1 cellular context compared by ENCODE assay signal in genomic region chr5:140557136-140557805, GRCh38.
A peak's percentile ranks its signal among the peaks of the same experiment; 100 is the strongest.
TF ChIP-seq lines count a peak whose summit lies in the region.

TSS of gene SRA1 (minus strand) at chr5:140557473. CDS start at chr5:140557452, 21 bp downstream.

TF ChIP-seq in HepG2, 621 proteins besides CTCF, POLR2A, EP300 and RAD21 (continued from another document and continues in another):
- TF ChIP-seq, protein P1, sequence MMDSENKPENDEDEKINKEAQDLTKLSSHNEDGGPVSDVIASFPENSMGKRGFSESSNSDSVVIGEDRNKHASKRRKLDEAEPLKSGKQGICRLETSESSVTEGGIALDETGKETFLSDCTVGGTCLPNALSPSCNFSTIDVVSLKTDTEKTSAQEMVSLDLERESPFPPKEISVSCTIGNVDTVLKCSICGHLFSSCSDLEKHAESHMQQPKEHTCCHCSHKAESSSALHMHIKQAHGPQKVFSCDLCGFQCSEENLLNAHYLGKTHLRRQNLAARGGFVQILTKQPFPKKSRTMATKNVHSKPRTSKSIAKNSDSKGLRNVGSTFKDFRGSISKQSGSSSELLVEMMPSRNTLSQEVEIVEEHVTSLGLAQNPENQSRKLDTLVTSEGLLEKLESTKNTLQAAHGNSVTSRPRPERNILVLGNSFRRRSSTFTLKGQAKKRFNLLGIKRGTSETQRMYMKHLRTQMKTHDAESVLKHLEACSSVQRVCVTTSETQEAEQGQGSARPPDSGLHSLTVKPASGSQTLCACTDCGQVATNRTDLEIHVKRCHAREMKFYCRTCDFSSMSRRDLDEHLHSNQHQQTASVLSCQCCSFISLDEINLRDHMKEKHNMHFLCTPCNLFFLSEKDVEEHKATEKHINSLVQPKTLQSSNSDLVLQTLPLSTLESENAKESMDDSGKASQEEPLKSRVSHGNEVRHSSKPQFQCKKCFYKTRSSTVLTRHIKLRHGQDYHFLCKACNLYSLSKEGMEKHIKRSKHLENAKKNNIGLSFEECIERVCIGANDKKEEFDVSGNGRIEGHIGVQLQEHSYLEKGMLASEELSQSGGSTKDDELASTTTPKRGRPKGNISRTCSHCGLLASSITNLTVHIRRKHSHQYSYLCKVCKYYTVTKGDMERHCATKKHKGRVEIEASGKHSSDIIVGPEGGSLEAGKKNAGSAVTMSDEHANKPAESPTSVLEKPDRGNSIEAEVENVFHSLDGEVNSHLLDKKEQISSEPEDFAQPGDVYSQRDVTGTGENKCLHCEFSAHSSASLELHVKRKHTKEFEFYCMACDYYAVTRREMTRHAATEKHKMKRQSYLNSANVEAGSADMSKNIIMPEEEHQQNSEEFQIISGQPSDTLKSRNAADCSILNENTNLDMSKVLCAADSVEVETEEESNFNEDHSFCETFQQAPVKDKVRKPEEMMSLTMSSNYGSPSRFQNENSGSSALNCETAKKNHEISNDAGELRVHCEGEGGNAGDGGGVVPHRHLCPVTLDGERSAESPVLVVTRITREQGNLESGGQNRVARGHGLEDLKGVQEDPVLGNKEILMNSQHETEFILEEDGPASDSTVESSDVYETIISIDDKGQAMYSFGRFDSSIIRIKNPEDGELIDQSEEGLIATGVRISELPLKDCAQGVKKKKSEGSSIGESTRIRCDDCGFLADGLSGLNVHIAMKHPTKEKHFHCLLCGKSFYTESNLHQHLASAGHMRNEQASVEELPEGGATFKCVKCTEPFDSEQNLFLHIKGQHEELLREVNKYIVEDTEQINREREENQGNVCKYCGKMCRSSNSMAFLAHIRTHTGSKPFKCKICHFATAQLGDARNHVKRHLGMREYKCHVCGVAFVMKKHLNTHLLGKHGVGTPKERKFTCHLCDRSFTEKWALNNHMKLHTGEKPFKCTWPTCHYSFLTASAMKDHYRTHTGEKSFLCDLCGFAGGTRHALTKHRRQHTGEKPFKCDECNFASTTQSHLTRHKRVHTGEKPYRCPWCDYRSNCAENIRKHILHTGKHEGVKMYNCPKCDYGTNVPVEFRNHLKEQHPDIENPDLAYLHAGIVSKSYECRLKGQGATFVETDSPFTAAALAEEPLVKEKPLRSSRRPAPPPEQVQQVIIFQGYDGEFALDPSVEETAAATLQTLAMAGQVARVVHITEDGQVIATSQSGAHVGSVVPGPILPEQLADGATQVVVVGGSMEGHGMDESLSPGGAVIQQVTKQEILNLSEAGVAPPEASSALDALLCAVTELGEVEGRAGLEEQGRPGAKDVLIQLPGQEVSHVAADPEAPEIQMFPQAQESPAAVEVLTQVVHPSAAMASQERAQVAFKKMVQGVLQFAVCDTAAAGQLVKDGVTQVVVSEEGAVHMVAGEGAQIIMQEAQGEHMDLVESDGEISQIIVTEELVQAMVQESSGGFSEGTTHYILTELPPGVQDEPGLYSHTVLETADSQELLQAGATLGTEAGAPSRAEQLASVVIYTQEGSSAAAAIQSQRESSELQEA (CRISPR knock-in tag; IDR thresholded peaks at IDR 0.05; ENCODE audit: not compliant biosample characterization) = peak; percentile 94
- TF ChIP-seq TMF1 (CRISPR knock-in tag; IDR thresholded peaks at IDR 0.05; ENCODE audit: low read depth) (peak; percentile 66; the same call in 1 of the 2 replicates), MXD4 (CRISPR knock-in tag; IDR thresholded peaks at IDR 0.05) (peak; percentile 82; the same call in 1 of the 2 replicates), GFI1 (CRISPR knock-in tag; IDR thresholded peaks at IDR 0.05; ENCODE audit: borderline replicate concordance) (peak; percentile 47; the same call in 1 of the 2 replicates), KLF6 (CRISPR knock-in tag; IDR thresholded peaks at IDR 0.05) (peak; percentile 59; the same call in 1 of the 2 replicates), ZFP91 (CRISPR knock-in tag; IDR thresholded peaks at IDR 0.05; ENCODE audit: borderline replicate concordance) (peak; percentile 86), ZNF674 (CRISPR knock-in tag; IDR thresholded peaks at IDR 0.05; ENCODE audit: low read depth) (0 out of 2 replicates have a peak, but pooled peaks have one; percentile 62), ZNF362 (CRISPR knock-in tag; IDR thresholded peaks at IDR 0.05; ENCODE audit: borderline replicate concordance) (no peak), ZNF720 (CRISPR knock-in tag; IDR thresholded peaks at IDR 0.05) (no peak), ZSCAN20 (CRISPR knock-in tag; IDR thresholded peaks at IDR 0.05; ENCODE audit: borderline replicate concordance) (peak; percentile 44; the same call in 1 of the 2 replicates), GABPA (IDR thresholded peaks at IDR 0.05; ENCODE audit: low read depth, low read length) (peak; percentile 93), GABPA (CRISPR knock-in tag; IDR thresholded peaks at IDR 0.05; ENCODE audit: low read depth) (peak; percentile 98), DMAP1 (CRISPR knock-in tag; IDR thresholded peaks at IDR 0.05) (peak; percentile 92; the same call in 1 of the 2 replicates), ZNF615 (CRISPR knock-in tag; IDR thresholded peaks at IDR 0.05; ENCODE audit: borderline replicate concordance) (peak; percentile 33; the same call in 1 of the 2 replicates), SP5 (CRISPR knock-in tag; IDR thresholded peaks at IDR 0.05; ENCODE audit: borderline replicate concordance, low read depth) (no peak), RXRA (CRISPR knock-in tag; IDR thresholded peaks at IDR 0.05) (peak; percentile 58), REPIN1 (CRISPR knock-in tag; IDR thresholded peaks at IDR 0.05; ENCODE audit: borderline replicate concordance, low read depth) (peak; percentile 61), KLF15 (CRISPR knock-in tag; IDR thresholded peaks at IDR 0.05; ENCODE audit: borderline replicate concordance) (no peak; the same call in 1 of the 2 replicates), GMEB1 (CRISPR knock-in tag; IDR thresholded peaks at IDR 0.05; ENCODE audit: borderline replicate concordance) (peak; percentile 83), ZNF781 (CRISPR knock-in tag; IDR thresholded peaks at IDR 0.05; ENCODE audit: borderline replicate concordance, not compliant biosample characterization) (peak; percentile 75), KDM5A (IDR thresholded peaks at IDR 0.05; ENCODE audit: borderline replicate concordance, low read length) (peak; percentile 70), CREB1 (IDR thresholded peaks at IDR 0.05) (peak; percentile 88), CREB1 (CRISPR knock-in tag; IDR thresholded peaks at IDR 0.05) (peak; percentile 96), KLF11 (CRISPR knock-in tag; IDR thresholded peaks at IDR 0.05) (peak; percentile 11; the same call in 1 of the 2 replicates), ZFP90 (CRISPR knock-in tag; IDR thresholded peaks at IDR 0.05; ENCODE audit: borderline replicate concordance) (peak; percentile 65; the same call in 1 of the 2 replicates), FOSL2 (CRISPR knock-in tag; IDR thresholded peaks at IDR 0.05) (peak; percentile 67), TAF1 (CRISPR knock-in tag; IDR thresholded peaks at IDR 0.05) (peak; percentile 96), MTF1 (CRISPR knock-in tag; IDR thresholded peaks at IDR 0.05) (0 out of 2 replicates have a peak, but pooled peaks have one; percentile 26), NRL (CRISPR knock-in tag; IDR thresholded peaks at IDR 0.05; ENCODE audit: borderline replicate concordance) (peak; percentile 93), ZNF333 (CRISPR knock-in tag; IDR thresholded peaks at IDR 0.05; ENCODE audit: borderline replicate concordance) (0 out of 2 replicates have a peak, but pooled peaks have one; percentile 63), SRY (CRISPR knock-in tag; IDR thresholded peaks at IDR 0.05) (peak; percentile 75; the same call in 1 of the 2 replicates), KDM6A (CRISPR knock-in tag; IDR thresholded peaks at IDR 0.05; ENCODE audit: low read depth) (0 out of 2 replicates have a peak, but pooled peaks have one; percentile 41), ZNF496 (CRISPR knock-in tag; IDR thresholded peaks at IDR 0.05; ENCODE audit: insufficient replicate concordance) (no peak), ZNF616 (CRISPR knock-in tag; IDR thresholded peaks at IDR 0.05; ENCODE audit: low read depth) (0 out of 2 replicates have a peak, but pooled peaks have one; percentile 56), ZSCAN30 (CRISPR knock-in tag; IDR thresholded peaks at IDR 0.05) (peak; percentile 82), CEBPB (IDR thresholded peaks at IDR 0.05; ENCODE audit: borderline replicate concordance, low read depth, low read length) (0 out of 2 replicates have a peak, but pooled peaks have one; percentile 20), HMG20A (CRISPR knock-in tag; IDR thresholded peaks at IDR 0.05; ENCODE audit: borderline replicate concordance) (0 out of 2 replicates have a peak, but pooled peaks have one; percentile 15), YY1 (IDR thresholded peaks at IDR 0.05; ENCODE audit: insufficient read depth, insufficient replicate concordance, low read depth, low read length) (peak; percentile 83), ZNF563 (CRISPR knock-in tag; IDR thresholded peaks at IDR 0.05) (peak; percentile 40; the same call in 1 of the 2 replicates), HMGXB4 (CRISPR knock-in tag; IDR thresholded peaks at IDR 0.05; ENCODE audit: borderline replicate concordance in 1 of 2, low read depth in 1 of 2) (peak; percentile 62 to 87; a peak in 3 of 4 replicates), TSC22D2 (CRISPR knock-in tag; IDR thresholded peaks at IDR 0.05; ENCODE audit: borderline replicate concordance) (peak; percentile 92; the same call in 1 of the 2 replicates), EED (CRISPR knock-in tag; IDR thresholded peaks at IDR 0.05) (peak; percentile 67), ZNF788 (CRISPR knock-in tag; IDR thresholded peaks at IDR 0.05; ENCODE audit: borderline replicate concordance) (peak; percentile 70; the same call in 1 of the 2 replicates), ZNF501 (CRISPR knock-in tag; IDR thresholded peaks at IDR 0.05) (peak; percentile 95)
- TF ChIP-seq, protein P2, sequence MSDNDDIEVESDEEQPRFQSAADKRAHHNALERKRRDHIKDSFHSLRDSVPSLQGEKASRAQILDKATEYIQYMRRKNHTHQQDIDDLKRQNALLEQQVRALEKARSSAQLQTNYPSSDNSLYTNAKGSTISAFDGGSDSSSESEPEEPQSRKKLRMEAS (IDR thresholded peaks at IDR 0.05) = peak; percentile 87
- TF ChIP-seq, protein P3, sequence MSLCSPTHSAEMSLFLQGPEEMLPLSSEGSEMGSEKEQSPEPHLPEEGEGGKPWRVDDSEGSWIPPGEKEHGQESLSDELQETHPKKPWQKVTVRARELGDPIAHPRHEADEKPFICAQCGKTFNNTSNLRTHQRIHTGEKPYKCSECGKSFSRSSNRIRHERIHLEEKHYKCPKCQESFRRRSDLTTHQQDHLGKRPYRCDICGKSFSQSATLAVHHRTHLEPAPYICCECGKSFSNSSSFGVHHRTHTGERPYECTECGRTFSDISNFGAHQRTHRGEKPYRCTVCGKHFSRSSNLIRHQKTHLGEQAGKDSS (CRISPR knock-in tag; IDR thresholded peaks at IDR 0.05; ENCODE audit: borderline replicate concordance, low read depth) = peak; percentile 46; the same call in 1 of the 2 replicates
- TF ChIP-seq, protein P4, sequence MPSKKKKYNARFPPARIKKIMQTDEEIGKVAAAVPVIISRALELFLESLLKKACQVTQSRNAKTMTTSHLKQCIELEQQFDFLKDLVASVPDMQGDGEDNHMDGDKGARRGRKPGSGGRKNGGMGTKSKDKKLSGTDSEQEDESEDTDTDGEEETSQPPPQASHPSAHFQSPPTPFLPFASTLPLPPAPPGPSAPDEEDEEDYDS (CRISPR knock-in tag; IDR thresholded peaks at IDR 0.05) = peak; percentile 82
